ENCODE assay signal across 8 cellular contexts in the genomic region with DNA sequence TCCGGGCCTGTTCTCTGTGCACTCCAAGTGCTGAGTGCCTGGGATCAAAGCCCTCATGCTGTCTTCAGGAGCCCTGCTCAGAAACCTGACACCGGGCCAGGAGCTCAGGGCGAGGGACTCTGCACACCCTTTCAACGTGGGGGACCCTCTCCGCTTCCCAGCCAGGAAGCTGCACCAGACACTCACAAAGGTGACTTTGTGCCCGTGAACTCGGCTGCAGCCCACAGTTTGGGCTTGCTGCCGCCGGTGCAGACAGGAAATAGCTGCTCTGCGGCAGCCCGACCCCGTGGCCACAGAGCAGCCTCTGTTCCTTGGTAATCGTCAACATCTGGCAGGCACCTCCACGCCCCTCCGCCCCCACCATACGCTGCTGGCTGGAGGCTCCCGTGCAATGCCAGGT.
A peak's percentile ranks its signal among the peaks of the same experiment; 100 is the strongest.
DNase-seq lines count a peak whose midpoint lies in the region; ATAC-seq and TF ChIP-seq lines count a peak whose summit lies in the region.

No MANE protein-coding gene starts in this region.

- no peak for TF ChIP-seq POLR2A in erythroblast (IDR thresholded peaks at IDR 0.05; ENCODE audit: low read length)

- no peak overlapping the region for H3K4me3 ChIP-seq in fibroblast of villous mesenchyme (ENCODE audit: low read depth, low read length)
- H3K4me3 ChIP-seq in Karpas-422 (ENCODE audit: low read length): no peak overlapping the region

- ATAC-seq in HG03460 (IDR thresholded peaks at IDR 0.05; ENCODE audit: unreplicated experiment): peak; percentile 59

- H3K4me2 ChIP-seq in Karpas-422 (ENCODE audit: low read depth, low read length, poor library complexity, severe bottlenecking): no peak overlapping the region

- H3K9ac ChIP-seq in Karpas-422 (ENCODE audit: low read length): no peak overlapping the region

- H3K4me1 ChIP-seq in Karpas-422 (ENCODE audit: low read length): no peaks in the 10 kb centered on the region

- no peaks in the 10 kb centered on the region for H3K27me3 ChIP-seq in Karpas-422 (ENCODE audit: low read length)

- H3K27ac ChIP-seq in Karpas-422 (ENCODE audit: low read length): no peak overlapping the region

- no peaks in the 10 kb centered on the region for H3K9me3 ChIP-seq in Karpas-422 (ENCODE audit: low read length)

- H3K9me2 ChIP-seq in Karpas-422 (replicated peaks; ENCODE audit: insufficient read depth, low read length): no peaks in the 10 kb centered on the region

- H2AFZ ChIP-seq in Karpas-422 (ENCODE audit: low read length): no peak overlapping the region

- TF ChIP-seq CTCF in fibroblast of villous mesenchyme (IDR thresholded peaks at IDR 0.05; ENCODE audit: insufficient read depth, low read depth, low read length): no peak

- peaks cover 4% of the 10 kb centered on the region; the same call in 1 of the 2 replicates for H3K36me3 ChIP-seq in Karpas-422 (ENCODE audit: insufficient read depth, low read length)

- H3K79me2 ChIP-seq in Karpas-422 (ENCODE audit: low read length): no peaks in the 10 kb centered on the region

- no peaks in the 10 kb centered on the region for H4K20me1 ChIP-seq in Karpas-422 (ENCODE audit: insufficient read depth, low read depth, low read length)

- peak; percentile 32 to 34 for DNase-seq in activated CD8-positive, alpha-beta memory T cell treated with anti-CD3 and anti-CD28 coated beads for 1 hour (ENCODE audit: extremely low read depth in 1 of 2, low read depth in 1 of 2)
- DNase-seq in fibroblast of villous mesenchyme (ENCODE audit: low read depth): peak; percentile 68
- DNase-seq in stimulated activated CD4-positive, alpha-beta T cell treated with anti-CD3 and anti-CD28 coated beads, Interleukin-1b, Interleukin-23, amount 100 ng/mL, for 4 hours (ENCODE audit: low read depth in 2 of 2): peak; percentile 15 to 37
- no peak for DNase-seq in erythroblast (lab: John Stamatoyannopoulos, UW)
- DNase-seq in hippocampal formation (lab: John Stamatoyannopoulos, UW): no peak
- no peak for DNase-seq in Karpas-422
- DNase-seq in GM19240 (ENCODE audit: insufficient read length, low spot score): no peak

Comparison
In these comparisons a context has a peak if more than half of its experiments do, and no peak if none do; other contexts are left out.
1. DNase-seq: peak in activated CD8-positive, alpha-beta memory T cell treated with anti-CD3 and anti-CD28 coated beads for 1 hour (2 of 2), fibroblast of villous mesenchyme (single experiment) and stimulated activated CD4-positive, alpha-beta T cell treated with anti-CD3 and anti-CD28 coated beads, Interleukin-1b, Interleukin-23, amount 100 ng/mL, for 4 hours (2 of 2); none in erythroblast (0 of 2), hippocampal formation (0 of 2), Karpas-422 (single experiment) and GM19240 (single experiment).